In the genomic region with DNA sequence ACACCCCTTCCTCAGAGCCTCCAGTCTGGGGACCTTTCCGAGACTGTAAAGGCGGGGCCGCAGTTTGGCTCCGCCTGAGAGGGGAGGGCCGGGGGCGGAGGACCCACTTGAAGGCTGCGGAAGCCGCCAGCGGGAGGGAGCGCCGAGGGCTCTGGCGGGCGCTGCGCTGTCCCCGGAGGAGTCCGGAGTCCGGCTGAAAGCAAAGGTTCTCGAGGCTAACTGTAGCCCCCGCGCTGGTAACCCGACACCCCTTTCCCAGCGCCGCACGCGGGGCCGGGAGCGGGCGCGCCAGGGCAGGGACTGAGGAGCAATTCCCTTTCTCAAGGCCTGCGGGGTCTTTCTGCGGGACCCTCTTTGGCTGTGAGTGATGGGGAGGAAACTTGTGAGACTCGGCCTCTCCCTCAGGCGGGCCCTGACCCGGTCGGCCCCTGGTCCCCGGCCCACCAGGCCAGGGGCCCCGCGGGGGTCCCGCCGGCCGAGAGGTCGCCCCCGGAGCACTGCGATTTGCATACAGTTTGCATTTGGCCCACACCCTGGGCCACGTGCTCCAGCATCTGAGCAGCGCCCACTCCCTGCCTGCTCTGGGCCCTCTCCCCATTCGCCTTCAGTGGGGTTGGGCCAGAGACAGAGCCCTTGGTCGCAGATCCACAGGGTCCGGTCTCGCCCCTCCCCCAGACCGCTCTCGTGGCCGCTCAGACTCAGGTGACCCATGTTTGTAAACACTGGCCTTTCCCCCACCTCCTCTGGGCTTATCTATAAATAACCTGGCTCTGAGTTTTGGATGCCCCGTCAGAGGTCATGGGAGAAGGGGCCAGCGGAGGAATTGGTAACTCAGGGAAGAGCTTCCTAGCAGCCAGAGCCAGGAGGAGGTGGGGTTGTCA, we compare ENCODE assay signal across 1 cellular context.
TF ChIP-seq lines count a peak whose summit lies in the region.

No MANE protein-coding gene starts in this region.

TF ChIP-seq in HepG2, 621 proteins besides CTCF, POLR2A, EP300 and RAD21 (continued from another document and continues in another):
- TF ChIP-seq, protein P1, sequence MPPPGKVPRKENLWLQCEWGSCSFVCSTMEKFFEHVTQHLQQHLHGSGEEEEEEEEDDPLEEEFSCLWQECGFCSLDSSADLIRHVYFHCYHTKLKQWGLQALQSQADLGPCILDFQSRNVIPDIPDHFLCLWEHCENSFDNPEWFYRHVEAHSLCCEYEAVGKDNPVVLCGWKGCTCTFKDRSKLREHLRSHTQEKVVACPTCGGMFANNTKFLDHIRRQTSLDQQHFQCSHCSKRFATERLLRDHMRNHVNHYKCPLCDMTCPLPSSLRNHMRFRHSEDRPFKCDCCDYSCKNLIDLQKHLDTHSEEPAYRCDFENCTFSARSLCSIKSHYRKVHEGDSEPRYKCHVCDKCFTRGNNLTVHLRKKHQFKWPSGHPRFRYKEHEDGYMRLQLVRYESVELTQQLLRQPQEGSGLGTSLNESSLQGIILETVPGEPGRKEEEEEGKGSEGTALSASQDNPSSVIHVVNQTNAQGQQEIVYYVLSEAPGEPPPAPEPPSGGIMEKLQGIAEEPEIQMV (CRISPR knock-in tag; IDR thresholded peaks at IDR 0.05; ENCODE audit: low read depth), result peak; percentile 66; the same call in 1 of the 2 replicates
- TF ChIP-seq, protein P2, sequence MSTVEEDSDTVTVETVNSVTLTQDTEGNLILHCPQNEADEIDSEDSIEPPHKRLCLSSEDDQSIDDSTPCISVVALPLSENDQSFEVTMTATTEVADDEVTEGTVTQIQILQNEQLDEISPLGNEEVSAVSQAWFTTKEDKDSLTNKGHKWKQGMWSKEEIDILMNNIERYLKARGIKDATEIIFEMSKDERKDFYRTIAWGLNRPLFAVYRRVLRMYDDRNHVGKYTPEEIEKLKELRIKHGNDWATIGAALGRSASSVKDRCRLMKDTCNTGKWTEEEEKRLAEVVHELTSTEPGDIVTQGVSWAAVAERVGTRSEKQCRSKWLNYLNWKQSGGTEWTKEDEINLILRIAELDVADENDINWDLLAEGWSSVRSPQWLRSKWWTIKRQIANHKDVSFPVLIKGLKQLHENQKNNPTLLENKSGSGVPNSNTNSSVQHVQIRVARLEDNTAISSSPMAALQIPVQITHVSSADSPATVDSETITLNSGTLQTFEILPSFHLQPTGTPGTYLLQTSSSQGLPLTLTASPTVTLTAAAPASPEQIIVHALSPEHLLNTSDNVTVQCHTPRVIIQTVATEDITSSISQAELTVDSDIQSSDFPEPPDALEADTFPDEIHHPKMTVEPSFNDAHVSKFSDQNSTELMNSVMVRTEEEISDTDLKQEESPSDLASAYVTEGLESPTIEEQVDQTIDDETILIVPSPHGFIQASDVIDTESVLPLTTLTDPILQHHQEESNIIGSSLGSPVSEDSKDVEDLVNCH (CRISPR knock-in tag; IDR thresholded peaks at IDR 0.05), result no peak
- TF ChIP-seq, protein P3, sequence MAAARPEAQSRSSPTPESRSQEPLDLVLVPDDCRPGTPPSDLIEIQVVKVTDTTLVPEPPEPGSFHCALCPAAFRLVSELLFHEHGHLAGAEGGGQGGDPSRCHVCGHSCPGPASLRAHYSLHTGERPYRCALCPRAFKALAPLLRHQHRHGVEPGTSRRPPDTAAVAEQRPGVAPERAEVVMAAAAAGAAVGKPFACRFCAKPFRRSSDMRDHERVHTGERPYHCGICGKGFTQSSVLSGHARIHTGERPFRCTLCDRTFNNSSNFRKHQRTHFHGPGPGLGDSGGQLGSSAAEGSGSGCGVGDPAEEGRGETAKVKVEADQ (CRISPR knock-in tag; IDR thresholded peaks at IDR 0.05; ENCODE audit: borderline replicate concordance), result 0 out of 2 replicates have a peak, but pooled peaks have one; percentile 54
- peak; percentile 61 for TF ChIP-seq HDAC1 (CRISPR knock-in tag; IDR thresholded peaks at IDR 0.05)
- TF ChIP-seq ZNF589 (CRISPR knock-in tag; conservative IDR thresholded peaks at IDR 0.05), result no peak
- TF ChIP-seq ZNF614 (CRISPR knock-in tag; IDR thresholded peaks at IDR 0.05; ENCODE audit: borderline replicate concordance), result no peak
- TF ChIP-seq ZNF460 (CRISPR knock-in tag; IDR thresholded peaks at IDR 0.05; ENCODE audit: borderline replicate concordance), result no peak
- TF ChIP-seq NAIF1 (CRISPR knock-in tag; IDR thresholded peaks at IDR 0.05; ENCODE audit: borderline replicate concordance), result no peak
- TF ChIP-seq, protein P4, sequence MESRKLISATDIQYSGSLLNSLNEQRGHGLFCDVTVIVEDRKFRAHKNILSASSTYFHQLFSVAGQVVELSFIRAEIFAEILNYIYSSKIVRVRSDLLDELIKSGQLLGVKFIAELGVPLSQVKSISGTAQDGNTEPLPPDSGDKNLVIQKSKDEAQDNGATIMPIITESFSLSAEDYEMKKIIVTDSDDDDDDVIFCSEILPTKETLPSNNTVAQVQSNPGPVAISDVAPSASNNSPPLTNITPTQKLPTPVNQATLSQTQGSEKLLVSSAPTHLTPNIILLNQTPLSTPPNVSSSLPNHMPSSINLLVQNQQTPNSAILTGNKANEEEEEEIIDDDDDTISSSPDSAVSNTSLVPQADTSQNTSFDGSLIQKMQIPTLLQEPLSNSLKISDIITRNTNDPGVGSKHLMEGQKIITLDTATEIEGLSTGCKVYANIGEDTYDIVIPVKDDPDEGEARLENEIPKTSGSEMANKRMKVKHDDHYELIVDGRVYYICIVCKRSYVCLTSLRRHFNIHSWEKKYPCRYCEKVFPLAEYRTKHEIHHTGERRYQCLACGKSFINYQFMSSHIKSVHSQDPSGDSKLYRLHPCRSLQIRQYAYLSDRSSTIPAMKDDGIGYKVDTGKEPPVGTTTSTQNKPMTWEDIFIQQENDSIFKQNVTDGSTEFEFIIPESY (CRISPR knock-in tag; IDR thresholded peaks at IDR 0.05), result no peak
- peak; percentile 61; the same call in 1 of the 2 replicates for TF ChIP-seq NFKB2 (CRISPR knock-in tag; IDR thresholded peaks at IDR 0.05; ENCODE audit: borderline replicate concordance)
- TF ChIP-seq SMAD9 (CRISPR knock-in tag; IDR thresholded peaks at IDR 0.05), result no peak
- TF ChIP-seq, protein P5, sequence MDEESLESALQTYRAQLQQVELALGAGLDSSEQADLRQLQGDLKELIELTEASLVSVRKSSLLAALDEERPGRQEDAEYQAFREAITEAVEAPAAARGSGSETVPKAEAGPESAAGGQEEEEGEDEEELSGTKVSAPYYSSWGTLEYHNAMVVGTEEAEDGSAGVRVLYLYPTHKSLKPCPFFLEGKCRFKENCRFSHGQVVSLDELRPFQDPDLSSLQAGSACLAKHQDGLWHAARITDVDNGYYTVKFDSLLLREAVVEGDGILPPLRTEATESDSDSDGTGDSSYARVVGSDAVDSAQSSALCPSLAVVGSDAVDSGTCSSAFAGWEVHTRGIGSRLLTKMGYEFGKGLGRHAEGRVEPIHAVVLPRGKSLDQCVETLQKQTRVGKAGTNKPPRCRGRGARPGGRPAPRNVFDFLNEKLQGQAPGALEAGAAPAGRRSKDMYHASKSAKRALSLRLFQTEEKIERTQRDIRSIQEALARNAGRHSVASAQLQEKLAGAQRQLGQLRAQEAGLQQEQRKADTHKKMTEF (CRISPR knock-in tag; IDR thresholded peaks at IDR 0.05), result peak; percentile 53; the same call in 1 of the 2 replicates
- TF ChIP-seq ZNF354B (CRISPR knock-in tag; IDR thresholded peaks at IDR 0.05), result no peak
- TF ChIP-seq ZNF572 (CRISPR knock-in tag; IDR thresholded peaks at IDR 0.05), result no peak
- TF ChIP-seq RELA (CRISPR knock-in tag; IDR thresholded peaks at IDR 0.05), result no peak
- TF ChIP-seq, protein P6, sequence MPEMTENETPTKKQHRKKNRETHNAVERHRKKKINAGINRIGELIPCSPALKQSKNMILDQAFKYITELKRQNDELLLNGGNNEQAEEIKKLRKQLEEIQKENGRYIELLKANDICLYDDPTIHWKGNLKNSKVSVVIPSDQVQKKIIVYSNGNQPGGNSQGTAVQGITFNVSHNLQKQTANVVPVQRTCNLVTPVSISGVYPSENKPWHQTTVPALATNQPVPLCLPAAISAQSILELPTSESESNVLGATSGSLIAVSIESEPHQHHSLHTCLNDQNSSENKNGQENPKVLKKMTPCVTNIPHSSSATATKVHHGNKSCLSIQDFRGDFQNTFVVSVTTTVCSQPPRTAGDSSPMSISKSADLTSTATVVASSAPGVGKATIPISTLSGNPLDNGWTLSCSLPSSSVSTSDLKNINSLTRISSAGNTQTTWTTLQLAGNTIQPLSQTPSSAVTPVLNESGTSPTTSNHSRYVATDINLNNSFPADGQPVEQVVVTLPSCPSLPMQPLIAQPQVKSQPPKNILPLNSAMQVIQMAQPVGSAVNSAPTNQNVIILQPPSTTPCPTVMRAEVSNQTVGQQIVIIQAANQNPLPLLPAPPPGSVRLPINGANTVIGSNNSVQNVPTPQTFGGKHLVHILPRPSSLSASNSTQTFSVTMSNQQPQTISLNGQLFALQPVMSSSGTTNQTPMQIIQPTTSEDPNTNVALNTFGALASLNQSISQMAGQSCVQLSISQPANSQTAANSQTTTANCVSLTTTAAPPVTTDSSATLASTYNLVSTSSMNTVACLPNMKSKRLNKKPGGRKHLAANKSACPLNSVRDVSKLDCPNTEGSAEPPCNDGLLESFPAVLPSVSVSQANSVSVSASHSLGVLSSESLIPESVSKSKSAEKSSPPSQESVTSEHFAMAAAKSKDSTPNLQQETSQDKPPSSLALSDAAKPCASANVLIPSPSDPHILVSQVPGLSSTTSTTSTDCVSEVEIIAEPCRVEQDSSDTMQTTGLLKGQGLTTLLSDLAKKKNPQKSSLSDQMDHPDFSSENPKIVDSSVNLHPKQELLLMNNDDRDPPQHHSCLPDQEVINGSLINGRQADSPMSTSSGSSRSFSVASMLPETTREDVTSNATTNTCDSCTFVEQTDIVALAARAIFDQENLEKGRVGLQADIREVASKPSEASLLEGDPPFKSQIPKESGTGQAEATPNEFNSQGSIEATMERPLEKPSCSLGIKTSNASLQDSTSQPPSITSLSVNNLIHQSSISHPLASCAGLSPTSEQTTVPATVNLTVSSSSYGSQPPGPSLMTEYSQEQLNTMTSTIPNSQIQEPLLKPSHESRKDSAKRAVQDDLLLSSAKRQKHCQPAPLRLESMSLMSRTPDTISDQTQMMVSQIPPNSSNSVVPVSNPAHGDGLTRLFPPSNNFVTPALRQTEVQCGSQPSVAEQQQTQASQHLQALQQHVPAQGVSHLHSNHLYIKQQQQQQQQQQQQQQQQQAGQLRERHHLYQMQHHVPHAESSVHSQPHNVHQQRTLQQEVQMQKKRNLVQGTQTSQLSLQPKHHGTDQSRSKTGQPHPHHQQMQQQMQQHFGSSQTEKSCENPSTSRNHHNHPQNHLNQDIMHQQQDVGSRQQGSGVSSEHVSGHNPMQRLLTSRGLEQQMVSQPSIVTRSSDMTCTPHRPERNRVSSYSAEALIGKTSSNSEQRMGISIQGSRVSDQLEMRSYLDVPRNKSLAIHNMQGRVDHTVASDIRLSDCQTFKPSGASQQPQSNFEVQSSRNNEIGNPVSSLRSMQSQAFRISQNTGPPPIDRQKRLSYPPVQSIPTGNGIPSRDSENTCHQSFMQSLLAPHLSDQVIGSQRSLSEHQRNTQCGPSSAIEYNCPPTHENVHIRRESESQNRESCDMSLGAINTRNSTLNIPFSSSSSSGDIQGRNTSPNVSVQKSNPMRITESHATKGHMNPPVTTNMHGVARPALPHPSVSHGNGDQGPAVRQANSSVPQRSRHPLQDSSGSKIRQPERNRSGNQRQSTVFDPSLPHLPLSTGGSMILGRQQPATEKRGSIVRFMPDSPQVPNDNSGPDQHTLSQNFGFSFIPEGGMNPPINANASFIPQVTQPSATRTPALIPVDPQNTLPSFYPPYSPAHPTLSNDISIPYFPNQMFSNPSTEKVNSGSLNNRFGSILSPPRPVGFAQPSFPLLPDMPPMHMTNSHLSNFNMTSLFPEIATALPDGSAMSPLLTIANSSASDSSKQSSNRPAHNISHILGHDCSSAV (CRISPR knock-in tag; IDR thresholded peaks at IDR 0.05; ENCODE audit: borderline replicate concordance), result no peak
- TF ChIP-seq PPARG (CRISPR knock-in tag; conservative IDR thresholded peaks at IDR 0.05), result no peak
- peak; percentile 8 for TF ChIP-seq TEAD3 (CRISPR knock-in tag; optimal IDR thresholded peaks at IDR 0.05; ENCODE audit: borderline replicate concordance)
- no peak for TF ChIP-seq NPAS2 (CRISPR knock-in tag; IDR thresholded peaks at IDR 0.05; ENCODE audit: borderline replicate concordance)
- no peak for TF ChIP-seq TAF15 (IDR thresholded peaks at IDR 0.05; ENCODE audit: low read depth, low read length, poor library complexity, severe bottlenecking)
- peak; percentile 69 for TF ChIP-seq ZNF263 (CRISPR knock-in tag; IDR thresholded peaks at IDR 0.05)
- TF ChIP-seq ZFX (CRISPR knock-in tag; IDR thresholded peaks at IDR 0.05; ENCODE audit: low read depth), result peak; percentile 55
- no peak for TF ChIP-seq MZF1 (CRISPR knock-in tag; IDR thresholded peaks at IDR 0.05; ENCODE audit: borderline replicate concordance)
- TF ChIP-seq ADNP (CRISPR knock-in tag; IDR thresholded peaks at IDR 0.05), result no peak
- TF ChIP-seq, protein P7, sequence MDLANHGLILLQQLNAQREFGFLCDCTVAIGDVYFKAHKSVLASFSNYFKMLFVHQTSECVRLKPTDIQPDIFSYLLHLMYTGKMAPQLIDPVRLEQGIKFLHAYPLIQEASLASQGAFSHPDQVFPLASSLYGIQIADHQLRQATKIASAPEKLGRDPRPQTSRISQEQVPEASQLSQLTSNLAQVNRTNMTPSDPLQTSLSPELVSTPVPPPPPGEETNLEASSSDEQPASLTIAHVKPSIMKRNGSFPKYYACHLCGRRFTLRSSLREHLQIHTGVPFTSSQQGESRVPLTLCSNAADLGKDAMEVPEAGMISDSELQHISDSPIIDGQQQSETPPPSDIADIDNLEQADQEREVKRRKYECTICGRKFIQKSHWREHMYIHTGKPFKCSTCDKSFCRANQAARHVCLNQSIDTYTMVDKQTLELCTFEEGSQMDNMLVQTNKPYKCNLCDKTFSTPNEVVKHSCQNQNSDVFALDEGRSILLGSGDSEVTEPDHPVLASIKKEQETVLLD (CRISPR knock-in tag; IDR thresholded peaks at IDR 0.05; ENCODE audit: low read depth), result no peak
- no peak for TF ChIP-seq NFRKB (IDR thresholded peaks at IDR 0.05)
- peak; percentile 82; the same call in 1 of the 2 replicates for TF ChIP-seq ZBTB7B (CRISPR knock-in tag; IDR thresholded peaks at IDR 0.05)
- TF ChIP-seq FOXK2 (IDR thresholded peaks at IDR 0.05), result no peak
- TF ChIP-seq, protein P8, sequence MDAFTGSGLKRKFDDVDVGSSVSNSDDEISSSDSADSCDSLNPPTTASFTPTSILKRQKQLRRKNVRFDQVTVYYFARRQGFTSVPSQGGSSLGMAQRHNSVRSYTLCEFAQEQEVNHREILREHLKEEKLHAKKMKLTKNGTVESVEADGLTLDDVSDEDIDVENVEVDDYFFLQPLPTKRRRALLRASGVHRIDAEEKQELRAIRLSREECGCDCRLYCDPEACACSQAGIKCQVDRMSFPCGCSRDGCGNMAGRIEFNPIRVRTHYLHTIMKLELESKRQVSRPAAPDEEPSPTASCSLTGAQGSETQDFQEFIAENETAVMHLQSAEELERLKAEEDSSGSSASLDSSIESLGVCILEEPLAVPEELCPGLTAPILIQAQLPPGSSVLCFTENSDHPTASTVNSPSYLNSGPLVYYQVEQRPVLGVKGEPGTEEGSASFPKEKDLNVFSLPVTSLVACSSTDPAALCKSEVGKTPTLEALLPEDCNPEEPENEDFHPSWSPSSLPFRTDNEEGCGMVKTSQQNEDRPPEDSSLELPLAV (CRISPR knock-in tag; conservative IDR thresholded peaks at IDR 0.05; ENCODE audit: low read depth), result no peak
- TF ChIP-seq ZNF598 (CRISPR knock-in tag; IDR thresholded peaks at IDR 0.05; ENCODE audit: borderline replicate concordance), result no peak
- TF ChIP-seq, protein P9, sequence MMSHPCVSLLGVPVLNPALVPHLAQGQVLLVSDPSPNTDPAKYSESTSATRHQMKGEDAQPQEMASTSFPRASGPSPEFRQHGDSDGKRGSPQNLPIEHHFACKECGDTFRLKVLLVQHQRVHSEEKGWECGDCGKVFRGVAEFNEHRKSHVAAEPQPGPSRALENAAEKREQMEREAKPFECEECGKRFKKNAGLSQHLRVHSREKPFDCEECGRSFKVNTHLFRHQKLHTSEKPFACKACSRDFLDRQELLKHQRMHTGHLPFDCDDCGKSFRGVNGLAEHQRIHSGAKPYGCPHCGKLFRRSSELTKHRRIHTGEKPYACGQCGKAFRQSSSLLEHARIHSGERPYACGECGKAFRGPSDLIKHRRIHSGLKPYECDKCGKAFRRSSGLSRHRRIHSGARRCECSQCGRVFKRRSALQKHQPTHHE (CRISPR knock-in tag; IDR thresholded peaks at IDR 0.05; ENCODE audit: borderline replicate concordance), result no peak
- no peak for TF ChIP-seq MTF2 (CRISPR knock-in tag; IDR thresholded peaks at IDR 0.05; ENCODE audit: borderline replicate concordance)
- TF ChIP-seq SALL1 (CRISPR knock-in tag; IDR thresholded peaks at IDR 0.05), result peak; percentile 35
